ENCODE assay signal across 8 cellular contexts in the genomic region with DNA sequence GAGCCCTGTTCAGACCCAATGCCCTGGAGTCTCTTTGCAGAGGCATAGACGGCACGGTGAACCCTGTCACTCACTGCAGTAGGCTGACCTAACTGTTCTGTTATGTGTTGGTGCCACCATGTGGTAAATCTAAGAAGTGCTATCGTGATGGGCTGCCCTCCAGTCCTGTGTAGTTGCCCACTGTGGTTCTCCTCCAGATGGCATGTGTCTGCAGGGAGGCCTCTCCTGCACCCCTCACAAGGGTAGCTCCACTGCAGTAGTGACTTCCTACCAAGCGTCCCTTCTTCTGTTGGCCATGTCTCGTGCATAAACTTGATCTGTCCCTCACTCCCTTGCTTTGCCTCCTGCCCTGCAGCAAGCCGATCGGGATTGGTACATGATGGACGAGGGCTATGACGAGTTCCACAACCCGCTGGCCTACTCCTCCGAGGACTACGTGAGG. TPM values are rescaled to one million over a fixed set of nuclear protein-coding genes. Genes with fewer than 3 reads are reported as not detected.
DNase-seq lines count a peak whose midpoint lies in the region; TF ChIP-seq lines count a peak whose summit lies in the region.

No MANE protein-coding gene starts in this region.

- CTCF ChIA-PET in HEK293 (lab: Yijun Ruan, JAX), result interaction anchor here (0.8 to 1.6 kb wide), 7 partner anchors 9 to 33 kb away, joined by 3 to 9 read pairs (median 5); no protein-coding TSS in a partner anchor

- H3K9ac ChIP-seq in mesenchymal stem cell (ENCODE audit: low read length), result no peak overlapping the region

- H3K4me2 ChIP-seq in mesenchymal stem cell (ENCODE audit: low read length, poor library complexity, severe bottlenecking), result no peak overlapping the region

- H3K23ac ChIP-seq in mesenchymal stem cell (ENCODE audit: low read length in 2 of 2), result no peak overlapping the region

- DNase-seq in NCI-H510A treated with DMSO at 0.1 percent for 48 hours (lab: John Stamatoyannopoulos, UW), result peak; percentile 38
- no peak for DNase-seq in NCI-H510A (lab: John Stamatoyannopoulos, UW)
- DNase-seq in NCI-H1105 (lab: John Stamatoyannopoulos, UW), result peak; percentile 2
- DNase-seq in UCSD-AML1 (lab: John Stamatoyannopoulos, UW; ENCODE audit: unreplicated experiment), result peak; percentile 35
- peak; percentile 25 for DNase-seq in effector CD4-positive, alpha-beta T cell
- peak; percentile 68 for DNase-seq in mesenchymal stem cell
- DNase-seq in stromal cell of bone marrow (ENCODE audit: low read depth), result peak; percentile 22

- no peak overlapping the region for H3K27ac ChIP-seq in HEK293 (ENCODE audit: extremely low read depth, low read depth, low read length)
- no peak overlapping the region for H3K27ac ChIP-seq in mesenchymal stem cell (ENCODE audit: low read length, poor library complexity, severe bottlenecking)

- TF ChIP-seq CTCF in HEK293 (tag by site-specific recombination; IDR thresholded peaks at IDR 0.05), result peak; percentile 63

- no peak overlapping the region for H3K14ac ChIP-seq in mesenchymal stem cell (ENCODE audit: low read length in 2 of 2)

- 74% methylated on average over 12 of the region's 12 CpGs for WGBS in mesenchymal stem cell

- no peak overlapping the region for H4K8ac ChIP-seq in mesenchymal stem cell (ENCODE audit: low read length)

- H2BK5ac ChIP-seq in mesenchymal stem cell (ENCODE audit: low read depth, low read length, poor library complexity, severe bottlenecking), result no peak overlapping the region

- no peak overlapping the region for H2BK15ac ChIP-seq in mesenchymal stem cell (ENCODE audit: low read depth, poor library complexity, severe bottlenecking)

- H3K27me3 ChIP-seq in mesenchymal stem cell (ENCODE audit: control insufficient read depth in 1 of 2, insufficient read depth in 1 of 2, low read length in 2 of 2), result no peaks in the 10 kb centered on the region

- H2AFZ ChIP-seq in mesenchymal stem cell (ENCODE audit: low read depth, low read length), result no peak overlapping the region

- peaks cover 55% of the 10 kb centered on the region for H3K79me1 ChIP-seq in mesenchymal stem cell (replicated peaks; ENCODE audit: low read length, poor library complexity, severe bottlenecking)

- no peak overlapping the region for H3K4me3 ChIP-seq in HEK293 (ENCODE audit: low read depth, low read length)
- no peak overlapping the region for H3K4me3 ChIP-seq in mesenchymal stem cell (ENCODE audit: insufficient read depth in 1 of 2, low read depth in 1 of 2, low read length in 2 of 2)

- no peak overlapping the region for H2BK120ac ChIP-seq in mesenchymal stem cell (ENCODE audit: low read depth, low read length)

- no peak overlapping the region for H2BK12ac ChIP-seq in mesenchymal stem cell (ENCODE audit: low read length in 2 of 2)

- no peak overlapping the region for H3K18ac ChIP-seq in mesenchymal stem cell (ENCODE audit: low read depth in 1 of 2, low read length in 2 of 2)

- H3K4ac ChIP-seq in mesenchymal stem cell (ENCODE audit: low read depth in 1 of 2, low read length in 2 of 2), result no peak overlapping the region

- no peak overlapping the region for H2AK5ac ChIP-seq in mesenchymal stem cell (ENCODE audit: low read length, severe bottlenecking)

- H4K91ac ChIP-seq in mesenchymal stem cell (ENCODE audit: low read length), result no peak overlapping the region

- peaks cover 12 to 87% of the 10 kb centered on the region in 2 experiments for H3K36me3 ChIP-seq in HEK293 (ENCODE audit: control insufficient read depth in 2 of 2, insufficient read depth in 1 of 2, low read length in 2 of 2)
- peaks cover 78 to 84% of the 10 kb centered on the region in 2 experiments for H3K36me3 ChIP-seq in mesenchymal stem cell (ENCODE audit: control insufficient read depth in 1 of 2, insufficient read depth in 2 of 2, low read depth in 1 of 2, low read length in 2 of 2)

- POLR2A ChIA-PET in HEK293 (lab: Yijun Ruan, JAX), result no interaction called here

- H3K4me1 ChIP-seq in HEK293 (ENCODE audit: control insufficient read depth, insufficient read depth, low read length), result peaks cover 4% of the 10 kb centered on the region; the same call in 1 of the 2 replicates
- H3K4me1 ChIP-seq in mesenchymal stem cell (ENCODE audit: control insufficient read depth, insufficient read depth, low read depth, low read length), result peaks cover 8% of the 10 kb centered on the region

- no peaks in the 10 kb centered on the region for H3K9me3 ChIP-seq in HEK293 (ENCODE audit: control insufficient read depth, insufficient read depth, low read depth, low read length)
- H3K9me3 ChIP-seq in mesenchymal stem cell (ENCODE audit: control insufficient read depth, low read length), result no peaks in the 10 kb centered on the region

TF ChIP-seq in HEK293, 187 proteins besides CTCF, POLR2A, EP300 and RAD21:
- TF ChIP-seq ZBTB48 (tag by site-specific recombination; IDR thresholded peaks at IDR 0.05) (no peak), ZNF701 (tag by site-specific recombination; IDR thresholded peaks at IDR 0.05) (no peak), ZNF654 (tag by site-specific recombination; IDR thresholded peaks at IDR 0.05; ENCODE audit: low read depth) (peak; percentile 53), ZNF610 (tag by site-specific recombination; IDR thresholded peaks at IDR 0.05; ENCODE audit: borderline replicate concordance) (no peak), ZNF174 (tag by site-specific recombination; IDR thresholded peaks at IDR 0.05) (no peak)

RNA-seq across cellular contexts. Expression of a gene that starts 5.8 kb away (rescaled TPM):
- polyA plus RNA-seq in mesenchymal stem cell (2013, experiment 1 of 2), result 23.9 TPM
- polyA plus RNA-seq in mesenchymal stem cell (2013, experiment 2 of 2), result 22.7 TPM

RNA-seq across cellular contexts. Expression of a gene that starts 6.0 kb away (rescaled TPM):
- 4.8 TPM for polyA plus RNA-seq in mesenchymal stem cell (2013, experiment 1 of 2)
- 5.3 TPM for polyA plus RNA-seq in mesenchymal stem cell (2013, experiment 2 of 2)

RNA-seq across cellular contexts. Expression of a gene that starts 36.4 kb away (rescaled TPM):
- not detected for polyA plus RNA-seq in mesenchymal stem cell (2013, experiment 1 of 2)
- not detected for polyA plus RNA-seq in mesenchymal stem cell (2013, experiment 2 of 2)

RNA-seq across cellular contexts. Expression of a gene that starts 45.1 kb away (rescaled TPM):
- not detected for polyA plus RNA-seq in mesenchymal stem cell (2013, experiment 1 of 2)
- not detected for polyA plus RNA-seq in mesenchymal stem cell (2013, experiment 2 of 2)
